In genomic region chr17:59549009-59549408, GRCh38 we compare ENCODE assay signal across 2 cellular contexts.
TF ChIP-seq lines count a peak whose summit lies in the region.
"Not testable (repeated sequence)": the region's sequence is repeated elsewhere in the genome, so short reads cannot be mapped to it uniquely, and the experiment has no call there.

No MANE protein-coding gene starts in this region.

TF ChIP-seq in SK-N-SH, 30 proteins besides CTCF, POLR2A, EP300 and RAD21:
- TF ChIP-seq RCOR1 (IDR thresholded peaks at IDR 0.05; ENCODE audit: low read length), result peak; percentile 52; the same call in 1 of the 2 replicates

TF ChIP-seq in K562, 482 proteins besides CTCF, POLR2A, EP300 and RAD21:
- 0 out of 2 replicates have a peak, but pooled peaks have one; percentile 29 for TF ChIP-seq SMARCA4 (IDR thresholded peaks at IDR 0.05)
- TF ChIP-seq ADNP (tag; IDR thresholded peaks at IDR 0.05), result peak; percentile 89
- 0 out of 4 replicates have a peak, but pooled peaks of 1 of the 2 experiments have one; percentile 7 for TF ChIP-seq KDM1A (IDR thresholded peaks at IDR 0.05)
- peak; percentile 57 for TF ChIP-seq POLR3A (IDR thresholded peaks at IDR 0.05; ENCODE audit: borderline replicate concordance, extremely low read depth, insufficient read depth, insufficient read length)
- peak; percentile 44 for TF ChIP-seq GTF3C2 (IDR thresholded peaks at IDR 0.05; ENCODE audit: borderline replicate concordance, extremely low read depth, insufficient read length)
- TF ChIP-seq TBP (optimal IDR thresholded peaks at IDR 0.05; ENCODE audit: low read depth, low read length), result peak; percentile 83
- 0 out of 2 replicates have a peak, but pooled peaks have one; percentile 8 for TF ChIP-seq ARID1B (IDR thresholded peaks at IDR 0.05)
- TF ChIP-seq CEBPG (CRISPR knock-in tag; IDR thresholded peaks at IDR 0.05), result not testable (repeated sequence)
- TF ChIP-seq CEBPG (tag; conservative IDR thresholded peaks at IDR 0.05 in 1 of 2, IDR thresholded peaks at IDR 0.05 in 1 of 2), result 0 out of 4 replicates have a peak, but pooled peaks of 1 of the 2 experiments have one; percentile 19
TF ChIP-seq in K562: peak in this region for 8; not testable (repeated sequence) for 474.
